ENCODE assay signal across 23 cellular contexts in the genomic region with DNA sequence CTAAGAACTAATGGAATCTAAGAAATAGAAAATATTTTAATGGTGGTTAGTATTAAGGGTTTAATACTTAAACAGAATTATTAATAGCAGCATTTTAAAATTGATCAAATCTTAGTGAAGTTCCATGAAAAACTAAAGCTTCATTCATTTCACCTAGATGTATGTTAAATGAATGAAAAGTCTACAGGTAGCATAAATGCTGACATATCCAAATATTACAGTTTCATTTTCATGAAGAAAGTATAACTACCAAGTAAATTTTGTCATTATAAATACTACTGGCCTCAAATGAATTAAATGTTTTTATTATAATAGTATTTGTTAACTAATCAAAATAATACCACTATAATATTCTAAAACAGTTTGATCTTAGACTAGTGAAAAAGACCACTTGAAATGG.
A peak's percentile ranks its signal among the peaks of the same experiment; 100 is the strongest.
DNase-seq lines count a peak whose midpoint lies in the region; ATAC-seq, FAIRE-seq and TF ChIP-seq lines count a peak whose summit lies in the region.
"Had no signal": no experiment of that assay in that cellular context is flagged by ENCODE, and none has a peak within 500 bp of the region (broad histone marks: within the 10 kb centered on the region; RNA-seq: fewer than 3 reads in every experiment).

No MANE protein-coding gene starts in this region.

- no peaks in the 10 kb centered on the region for H3K9me1 ChIP-seq in K562 (ENCODE audit: control insufficient read depth, insufficient read depth, low read length)

- H3K36me3 ChIP-seq in HepG2 (replicated peaks in 1 of 2; ENCODE audit: control insufficient read depth in 1 of 2, insufficient read depth in 2 of 2, low read length in 2 of 2), result no peaks in the 10 kb centered on the region
- no peaks in the 10 kb centered on the region for H3K36me3 ChIP-seq in right lobe of liver
- no peaks in the 10 kb centered on the region for H3K36me3 ChIP-seq in K562 (ENCODE audit: control insufficient read depth, insufficient read depth, low read length)
- no peaks in the 10 kb centered on the region for H3K36me3 ChIP-seq in upper lobe of right lung
- H3K36me3 ChIP-seq: BLaER1 treated with 17β-estradiol and CSF1 and Interleukin-3, amounts not matched to agents 10 nM and 100 nM had no signal

- FAIRE-seq in HepG2 (lab: Jason Lieb, UNC) (no peak), G401.6 (lab: Jason Lieb, UNC) (peak; percentile 21), K562 (lab: Jason Lieb, UNC) (no peak), islet of Langerhans (lab: Jason Lieb, UNC) (peak; percentile 49)
- FAIRE-seq: D721Med, GM12878, GM12892, GM18507 had no signal

- H3K9ac ChIP-seq in HepG2 (ENCODE audit: insufficient read depth, low read depth, low read length), result no peak overlapping the region
- H3K9ac ChIP-seq in K562 (ENCODE audit: insufficient read depth in 1 of 2, low read depth in 2 of 2, low read length in 2 of 2), result no peak overlapping the region
- H3K9ac ChIP-seq: BLaER1 treated with 17β-estradiol and CSF1 and Interleukin-3, amounts not matched to agents 10 nM and 100 nM had no signal

- BruUV-seq in HepG2 (replicated peaks; lab: Mats Ljungman, UMichigan), result no TSS peak
- BruUV-seq in K562 (replicated peaks; lab: Mats Ljungman, UMichigan), result no TSS peak

- in situ Hi-C loops in HepG2 (cut with HindIII; ENCODE audit: extremely low pct_ligation_motif_present, low pct_unique_long_range_greater_than_20kb), result no loop called here
- in situ Hi-C loops in K562 (cut with MboI), result loop anchor here (25.0 kb wide), 1 partner anchor 250 kb away; no protein-coding TSS in a partner anchor

- no peak overlapping the region for H3K4me3 Mint-ChIP-seq in activated naive CD4-positive, alpha-beta T cell treated with anti-CD3 and anti-CD28 coated beads for 36 hours
- H3K4me3 Mint-ChIP-seq: B cell; CD4-positive, alpha-beta T cell; CD8-positive, alpha-beta T cell had no signal

- H3K36me3 Mint-ChIP-seq in activated naive CD4-positive, alpha-beta T cell treated with anti-CD3 and anti-CD28 coated beads for 36 hours (ENCODE audit: low read depth), result no peaks in the 10 kb centered on the region
- H3K36me3 Mint-ChIP-seq: CD8-positive, alpha-beta T cell had no signal

- ATAC-seq in HepG2 (no peak), right lobe of liver (no peak), K562 (no peak), upper lobe of right lung (no peak)
- ATAC-seq: CD8-positive, alpha-beta T cell; GM12878 had no signal

- H3K4me2 ChIP-seq in HepG2 (ENCODE audit: low read depth, low read length), result no peak overlapping the region
- H3K4me2 ChIP-seq in K562 (ENCODE audit: insufficient read depth, low read length), result no peak overlapping the region

- H3K79me2 ChIP-seq in HepG2 (ENCODE audit: insufficient read depth, low read length) (no peaks in the 10 kb centered on the region), K562 (ENCODE audit: control insufficient read depth, insufficient read depth, low read length) (no peaks in the 10 kb centered on the region)

- no peak for TF ChIP-seq EP300 in HepG2 (IDR thresholded peaks at IDR 0.05; ENCODE audit: low read depth in 2 of 2, low read length in 2 of 2)
- TF ChIP-seq EP300 in HepG2 (CRISPR knock-in tag; IDR thresholded peaks at IDR 0.05; ENCODE audit: borderline replicate concordance), result no peak
- TF ChIP-seq EP300 in K562 (IDR thresholded peaks at IDR 0.05; ENCODE audit: low read length), result no peak

- CTCF ChIA-PET in HepG2 (lab: Yijun Ruan, JAX; ENCODE audit: low intra/inter-chr PET ratio, low total read pairs) (no interaction called here), K562 (lab: Yijun Ruan, JAX; ENCODE audit: low intra/inter-chr PET ratio) (no interaction called here)
- CTCF ChIA-PET in activated naive CD4-positive, alpha-beta T cell treated with anti-CD3 and anti-CD28 coated beads for 36 hours (lab: Charles Lee), result interaction anchor here (1.4 kb wide), 1 partner anchor 13 kb away, joined by 3 read pairs; no protein-coding TSS in a partner anchor

- H3K27me3 ChIP-seq in HepG2 (ENCODE audit: control insufficient read depth in 1 of 2, insufficient read depth in 2 of 2, low read length in 2 of 2), result no peaks in the 10 kb centered on the region
- no peaks in the 10 kb centered on the region for H3K27me3 ChIP-seq in right lobe of liver
- H3K27me3 ChIP-seq in K562 (ENCODE audit: control insufficient read depth in 2 of 2, insufficient read depth in 2 of 2, low read length in 2 of 2), result no peaks in the 10 kb centered on the region
- no peaks in the 10 kb centered on the region for H3K27me3 ChIP-seq in upper lobe of right lung
- H3K27me3 ChIP-seq: BLaER1 treated with 17β-estradiol and CSF1 and Interleukin-3, amounts not matched to agents 10 nM and 100 nM had no signal

- H3K4me3 ChIP-seq in HepG2 (replicated peaks in 1 of 3; ENCODE audit: insufficient read depth in 1 of 3, low read depth in 2 of 3, low read length in 3 of 3) (no peak overlapping the region), right lobe of liver (no peak overlapping the region), K562 (no peak overlapping the region), upper lobe of right lung (no peak overlapping the region)
- H3K4me3 ChIP-seq: BLaER1 treated with 17β-estradiol and CSF1 and Interleukin-3, amounts not matched to agents 10 nM and 100 nM; GM12878 had no signal

- TF ChIP-seq RAD21 in HepG2 (CRISPR knock-in tag; IDR thresholded peaks at IDR 0.05) (no peak), K562 (CRISPR knock-in tag; conservative IDR thresholded peaks at IDR 0.05 in 1 of 2, IDR thresholded peaks at IDR 0.05 in 1 of 2) (no peak)

- H3K4me1 ChIP-seq in HepG2 (ENCODE audit: insufficient read depth, low read length) (no peaks in the 10 kb centered on the region), right lobe of liver (no peaks in the 10 kb centered on the region), K562 (replicated peaks in 1 of 2; ENCODE audit: control insufficient read depth in 2 of 2, insufficient read depth in 2 of 2, low read length in 2 of 2) (no peaks in the 10 kb centered on the region), upper lobe of right lung (no peaks in the 10 kb centered on the region)
- H3K4me1 ChIP-seq: Caco-2 had no signal

- no peaks in the 10 kb centered on the region for H3K27me3 Mint-ChIP-seq in activated naive CD4-positive, alpha-beta T cell treated with anti-CD3 and anti-CD28 coated beads for 36 hours (ENCODE audit: low read depth)
- H3K27me3 Mint-ChIP-seq: B cell; CD4-positive, alpha-beta T cell had no signal

- peaks cover 1% of the 10 kb centered on the region for H3K9me3 Mint-ChIP-seq in activated naive CD4-positive, alpha-beta T cell treated with anti-CD3 and anti-CD28 coated beads for 36 hours
- H3K9me3 Mint-ChIP-seq: CD4-positive, alpha-beta T cell had no signal

- H3K9me3 ChIP-seq in HepG2 (ENCODE audit: low read length) (no peaks in the 10 kb centered on the region), right lobe of liver (no peaks in the 10 kb centered on the region), K562 (replicated peaks; ENCODE audit: control insufficient read depth, insufficient read depth, low read depth, low read length) (no peaks in the 10 kb centered on the region), upper lobe of right lung (no peaks in the 10 kb centered on the region)
- H3K9me3 ChIP-seq: BLaER1 treated with 17β-estradiol and CSF1 and Interleukin-3, amounts not matched to agents 10 nM and 100 nM; Caco-2 had no signal

- H3K4me1 Mint-ChIP-seq in activated naive CD4-positive, alpha-beta T cell treated with anti-CD3 and anti-CD28 coated beads for 36 hours (ENCODE audit: low read depth), result no peaks in the 10 kb centered on the region
- H3K4me1 Mint-ChIP-seq: B cell had no signal

- H3K27ac ChIP-seq in HepG2 (ENCODE audit: extremely low read length, insufficient read depth, low read length) (no peak overlapping the region), right lobe of liver (no peak overlapping the region), K562 (ENCODE audit: extremely low read depth, low read depth, low read length) (no peak overlapping the region), upper lobe of right lung (no peak overlapping the region)
- H3K27ac ChIP-seq: 22Rv1; BLaER1 treated with 17β-estradiol and CSF1 and Interleukin-3, amounts not matched to agents 10 nM and 100 nM; C4-2B had no signal

- TF ChIP-seq POLR2A in HepG2 (IDR thresholded peaks at IDR 0.05; ENCODE audit: insufficient read depth in 1 of 2, low read depth in 2 of 2, low read length in 2 of 2) (no peak), right lobe of liver (IDR thresholded peaks at IDR 0.05) (no peak), K562 (conservative IDR thresholded peaks at IDR 0.05) (no peak)

- H4K20me1 ChIP-seq in HepG2 (ENCODE audit: insufficient read depth, low read length), result no peaks in the 10 kb centered on the region
- H4K20me1 ChIP-seq in K562 (replicated peaks; ENCODE audit: control insufficient read depth, insufficient read depth, low read length), result no peaks in the 10 kb centered on the region
- H4K20me1 ChIP-seq: BLaER1 treated with 17β-estradiol and CSF1 and Interleukin-3, amounts not matched to agents 10 nM and 100 nM had no signal

- H3K27ac Mint-ChIP-seq in activated naive CD4-positive, alpha-beta T cell treated with anti-CD3 and anti-CD28 coated beads for 36 hours, result no peak overlapping the region
- H3K27ac Mint-ChIP-seq: B cell; CD4-positive, alpha-beta T cell; CD8-positive, alpha-beta T cell had no signal

- H2AFZ ChIP-seq in HepG2 (ENCODE audit: low read length) (no peak overlapping the region), K562 (ENCODE audit: low read depth, low read length) (no peak overlapping the region)

- TF ChIP-seq CTCF in HepG2 (CRISPR knock-in tag; IDR thresholded peaks at IDR 0.05) (no peak), right lobe of liver (IDR thresholded peaks at IDR 0.05) (no peak), K562 (IDR thresholded peaks at IDR 0.05 in 2 of 3, conservative IDR thresholded peaks at IDR 0.05 in 1 of 3; ENCODE audit: insufficient read depth in 2 of 3, low read depth in 1 of 3, low read length in 3 of 3) (no peak), upper lobe of right lung (IDR thresholded peaks at IDR 0.05) (no peak)

- POLR2A ChIA-PET in HepG2 (lab: Yijun Ruan, JAX) (no interaction called here), K562 (lab: Yijun Ruan, JAX) (no interaction called here)

- DNase-seq in HepG2 (ENCODE audit: low spot score) (no peak), right lobe of liver (no peak), K562 (ENCODE audit: extremely low read depth in 1 of 4, low spot score in 3 of 4) (no peak), RPMI8226 (no peak), upper lobe of right lung (no peak)
- no peak for DNase-seq in activated naive CD4-positive, alpha-beta T cell treated with anti-CD3 and anti-CD28 coated beads for 36 hours
- DNase-seq: AML-193; Caco-2; Calu3; CD4-positive, alpha-beta T cell; CD8-positive, alpha-beta T cell; DMS79 treated with DMSO at 0.1 percent for 48 hours; GDM1 had no signal

- intact Hi-C loops in HepG2 (cut with micrococcal nuclease; ENCODE audit: unreplicated experiment), result no loop called here
- intact Hi-C loops in right lobe of liver (cut with DNase I), result no loop called here
- intact Hi-C loops in K562 (cut with micrococcal nuclease), result no loop called here
- intact Hi-C loops in activated naive CD4-positive, alpha-beta T cell treated with anti-CD3 and anti-CD28 coated beads for 36 hours (cut with micrococcal nuclease), result no loop called here
- intact Hi-C loops in upper lobe of right lung (cut with DNase I), result no loop called here

TF ChIP-seq in K562, 482 proteins besides CTCF, POLR2A, EP300 and RAD21 (continues in another document):
- TF ChIP-seq ZNF316 (IDR thresholded peaks at IDR 0.05) (peak; percentile 49; the same call in 1 of the 2 replicates), MAFF (IDR thresholded peaks at IDR 0.05; ENCODE audit: low read length) (peak; percentile 5; the same call in 1 of the 2 replicates)

Comparison
In these comparisons a context has a peak if more than half of its experiments do, and no peak if none do; other contexts are left out.
1. Of the 241 proteins assayed by ChIP-seq in both HepG2 and K562: peak only in HepG2: MAFK; only in K562: none; in both: MAFF; in neither: 239.